8 cellular contexts compared by ENCODE assay signal in the genomic region with DNA sequence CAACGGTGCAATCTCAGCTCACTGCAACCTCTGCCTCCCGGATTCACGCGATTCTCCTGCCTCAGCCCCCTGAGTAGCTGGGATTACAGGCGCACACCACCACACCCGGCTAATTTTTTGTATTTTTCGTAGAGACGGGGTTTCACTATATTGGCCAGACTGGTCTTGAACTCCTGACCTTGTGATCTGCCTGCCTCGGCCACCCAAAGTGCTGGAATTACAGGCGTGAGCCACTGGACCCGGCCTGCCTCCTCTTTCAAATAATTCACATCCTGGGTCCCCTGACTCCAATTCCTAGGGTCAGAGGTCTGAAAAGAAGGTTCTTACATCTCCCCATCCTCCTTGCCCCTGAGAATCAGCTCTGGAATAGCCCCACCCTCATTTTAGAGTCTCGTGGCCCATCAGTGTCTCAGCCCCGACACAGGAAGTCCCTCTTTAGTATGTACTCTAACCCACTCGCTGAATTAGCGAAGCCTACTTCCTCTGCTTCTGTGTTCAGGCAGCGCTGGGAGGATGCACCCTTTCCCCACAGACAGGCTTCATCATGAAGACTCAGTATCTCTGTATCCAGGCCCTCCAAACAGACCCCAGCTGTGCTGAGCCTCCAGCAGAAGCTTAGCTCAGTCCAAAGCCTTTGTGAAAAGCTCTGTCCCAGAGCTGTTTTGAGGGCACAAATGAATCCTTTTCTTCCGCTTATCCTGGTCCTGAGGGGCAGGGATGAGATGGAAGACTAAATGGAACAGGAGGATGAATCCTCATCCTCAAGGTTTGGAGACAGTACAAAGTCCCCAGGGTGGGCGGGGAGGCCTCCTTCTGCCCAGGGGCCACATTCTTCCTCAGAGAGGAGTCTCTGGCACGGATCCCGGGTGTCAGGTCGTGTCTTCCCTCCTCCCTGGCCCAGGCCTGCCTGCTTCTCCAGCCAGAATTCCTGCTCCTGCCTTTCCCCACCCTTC. TPM values are rescaled to one million over a fixed set of nuclear protein-coding genes. Genes with fewer than 3 reads are reported as not detected.
DNase-seq lines count a peak whose midpoint lies in the region; ATAC-seq, FAIRE-seq and TF ChIP-seq lines count a peak whose summit lies in the region.

No MANE protein-coding gene starts in this region.

- CTCF ChIA-PET in RWPE1 (lab: Yijun Ruan, JAX) (no interaction called here), GM12878 (lab: Yijun Ruan, JAX) (interaction anchor here (1.2 to 4.4 kb wide), 14 partner anchors 11 to 167 kb away, joined by 3 to 22 read pairs (median 4); a partner anchor contains a TSS)

- 13% methylated on average over 18 of the region's 21 CpGs for WGBS in GM12878 (ENCODE audit: insufficient coverage, insufficient replicate concordance, low lambda C conversion rate, missing lambda C conversion rate)

- TF ChIP-seq RAD21 in GM12878 (IDR thresholded peaks at IDR 0.05; ENCODE audit: insufficient read depth, low read depth, low read length): no peak

- TF ChIP-seq CTCF in RWPE1 (conservative IDR thresholded peaks at IDR 0.05; ENCODE audit: low read depth) (no peak), GM12878 (IDR thresholded peaks at IDR 0.05 in 2 of 3, conservative IDR thresholded peaks at IDR 0.05 in 1 of 3; ENCODE audit: control insufficient read depth in 2 of 3, extremely low read depth in 1 of 3, insufficient read depth in 1 of 3, low read depth in 3 of 3, low read length in 3 of 3) (no peak)

- RAD21 ChIA-PET in GM12878 (lab: Charles Lee; ENCODE audit: unreplicated experiment): interaction anchor here (0.8 to 3.4 kb wide), 12 partner anchors 9 to 309 kb away, joined by 3 to 24 read pairs (median 4); a partner anchor contains a TSS

- FAIRE-seq in GM12878 (lab: Jason Lieb, UNC): peak; percentile 89
- FAIRE-seq in urothelium cell line (lab: Jason Lieb, UNC): no peak

- TF ChIP-seq POLR2A in GM12878 (IDR thresholded peaks at IDR 0.05; ENCODE audit: low read depth, low read length): peak; percentile 85

- peak overlapping the region; percentile 75 for H2AFZ ChIP-seq in GM12878 (ENCODE audit: control insufficient read depth, low read depth, low read length)

- H3K27ac ChIP-seq in RWPE1 (peak overlapping the region; percentile 94), GM12878 (ENCODE audit: control insufficient read depth, insufficient read depth) (peak overlapping the region; percentile 90)

- peak in 1 of 2 experiments; percentile 12; a peak in 1 of 4 replicates for TF ChIP-seq EP300 in GM12878 (IDR thresholded peaks at IDR 0.05; ENCODE audit: borderline replicate concordance in 1 of 2, control insufficient read depth in 1 of 2, low read depth in 2 of 2, low read length in 2 of 2)

- H3K4me2 ChIP-seq in GM12878 (ENCODE audit: control insufficient read depth, insufficient read depth): peak overlapping the region; percentile 98

- no peaks in the 10 kb centered on the region for H3K27me3 ChIP-seq in GM12878 (replicated peaks in 1 of 2; ENCODE audit: control insufficient read depth in 2 of 2, insufficient read depth in 2 of 2, low read length in 1 of 2)

- SMC1A ChIA-PET in GM12878 (lab: Charles Lee; ENCODE audit: uncharacterized antibody, unreplicated experiment): interaction anchor here (0.9 to 4.5 kb wide), 12 partner anchors 9 to 121 kb away, joined by 3 to 23 read pairs (median 4); a partner anchor contains a TSS

- peaks cover 56 to 82% (median 77%) of the 10 kb centered on the region in 3 donors for H3K4me1 Mint-ChIP-seq in naive B cell

- in situ Hi-C loops in GM12878 (cut with MboI): no loop called here

- H3K4me1 ChIP-seq in GM12878 (ENCODE audit: control insufficient read depth, insufficient read depth, low read length): peaks cover 52% of the 10 kb centered on the region

- no peaks in the 10 kb centered on the region for H3K9me3 ChIP-seq in GM12878 (replicated peaks; ENCODE audit: control insufficient read depth, insufficient read depth, low read length)

- peak overlapping the region; percentile 57 for H3K4me3 ChIP-seq in GM12878

- POLR2A ChIA-PET in RWPE1 (lab: Yijun Ruan, JAX; ENCODE audit: low non-redundant PET) (no interaction called here), GM12878 (lab: Charles Lee) (interaction anchor here (0.6 to 4.9 kb wide), 20 partner anchors 7 to 259 kb away, joined by 3 to 47 read pairs (median 3); a partner anchor contains a TSS)

- BruUV-seq in GM12878 (replicated peaks; lab: Mats Ljungman, UMichigan): TSS peak; percentile 95

- peak; percentile 34 to 69 (median 46) for DNase-seq in stimulated activated naive CD4-positive, alpha-beta T cell (lab: John Stamatoyannopoulos, UW)
- no peak for DNase-seq in stimulated activated naive CD4-positive, alpha-beta T cell treated with Interleukin-2 at 50 U/mL for 16 hours (lab: John Stamatoyannopoulos, UW)
- peak; percentile 28 for DNase-seq in RWPE1 (ENCODE audit: low spot score)
- peak; percentile 81 for DNase-seq in GM12878 (ENCODE audit: low read depth, low spot score)
- DNase-seq in naive B cell: peak; percentile 79
- no peak for DNase-seq in urothelium cell line (ENCODE audit: low spot score)
- no peak for DNase-seq in NCI-H187 (lab: John Stamatoyannopoulos, UW)

- no peaks in the 10 kb centered on the region for H4K20me1 ChIP-seq in GM12878 (ENCODE audit: control insufficient read depth, insufficient read depth)

- H3K4me3 Mint-ChIP-seq in naive B cell: peak overlapping the region; percentile 84 to 96 (median 94)

- H3K36me3 Mint-ChIP-seq in naive B cell: peaks cover 6 to 11% of the 10 kb centered on the region in 2 donors

- peak overlapping the region; percentile 81 for H3K9ac ChIP-seq in GM12878 (ENCODE audit: control insufficient read depth, insufficient read depth, low read length)

- intact Hi-C loops in GM12878 (cut with micrococcal nuclease; ENCODE audit: unreplicated experiment): loop anchor here (1.0 kb wide), 1 partner anchor 31 kb away; a partner anchor contains a TSS

- H3K27ac Mint-ChIP-seq in naive B cell: peak overlapping the region; percentile 94 to 100 (median 99)

- no peaks in the 10 kb centered on the region for H3K9me3 Mint-ChIP-seq in naive B cell

- no peaks in the 10 kb centered on the region for H3K27me3 Mint-ChIP-seq in naive B cell

- peak; percentile 60 for ATAC-seq in HG02938 (IDR thresholded peaks at IDR 0.05; ENCODE audit: unreplicated experiment)
- peak; percentile 78 for ATAC-seq in GM12878
- peak; percentile 79 to 82 for ATAC-seq in naive B cell (ENCODE audit: low read depth in 2 of 2)

- H3K36me3 ChIP-seq in GM12878 (ENCODE audit: control insufficient read depth in 2 of 2, insufficient read depth in 2 of 2, low read length in 1 of 2): no peaks in the 10 kb centered on the region

- peaks cover 14% of the 10 kb centered on the region for H3K79me2 ChIP-seq in GM12878 (ENCODE audit: control insufficient read depth, insufficient read depth, low read length)

RNA-seq across cellular contexts. Expression of a gene that starts 3.5 kb away (rescaled TPM):
- 21.8 and 24.3 TPM in 2 replicates for total RNA-seq in GM12878 (2013; cell fraction: nucleolus; rRNA removed)
- total RNA-seq in GM12878 (2014; rRNA removed) (4.1 and 4.6 TPM in 2 replicates), GM12878 (2014; rRNA removed; fragmentation: Illumina TruSeq; extraction: Trizol) (2.0 and 2.1 TPM in 2 replicates), GM12878 (2021) (7.9 and 8.2 TPM in 2 replicates)
- 2.0 TPM for polyA plus RNA-seq in GM12878 (2011; ENCODE audit: low read depth)
- polyA plus RNA-seq in GM12878 (2011; rRNA removed) (4.2 and 5.7 TPM in 2 replicates), GM12878 (2014; fragmentation: Illumina TruSeq; extraction: Trizol) (4.5 and 5.2 TPM in 2 replicates), GM12878 (2014; fragmentation: Nextera tagmentation; extraction: Ambion mirVana) (1 to 10 TPM; 1.3 to 1.7 TPM), GM12878 (2014; rRNA removed) (6.1 and 7.2 TPM in 2 replicates), GM12878 (2016; fragmentation: Nextera tagmentation; extraction: Ambion mirVana) (1 to 10 TPM; 5.4 to 5.6 TPM), naive B cell (ENCODE audit: low read depth in 6 of 6) (10 to 100 TPM; 25.2 to 69.9 (median 40.1) TPM)
- polyA plus RNA-seq in GM12878 (2011; cell fraction: cytosol; rRNA removed): 10.9 and 12.6 TPM in 2 replicates
- 7.1 and 8.7 TPM in 2 replicates for polyA plus RNA-seq in GM12878 (2011; cell fraction: nucleus; rRNA removed)
- 2.7 and 5.0 TPM in 2 replicates for polyA plus RNA-seq in GM12878 (2012)
- 6.6 and 10.1 TPM in 2 replicates for polyA minus RNA-seq in GM12878 (2011; rRNA and poly(A)+ RNA removed)
- 6.5 and 8.4 TPM in 2 replicates for polyA minus RNA-seq in GM12878 (2011; cell fraction: cytosol; rRNA and poly(A)+ RNA removed)
- polyA minus RNA-seq in GM12878 (2011; cell fraction: nucleus; rRNA and poly(A)+ RNA removed): 3.3 and 6.4 TPM in 2 replicates

RNA-seq across cellular contexts. Expression of a gene that starts 14.9 kb away (rescaled TPM):
- total RNA-seq in GM12878 (2013; cell fraction: nucleolus; rRNA removed): 4.5 and 4.9 TPM in 2 replicates
- total RNA-seq in GM12878 (2014; rRNA removed): 0.27 and 1.1 TPM in 2 replicates
- 0.69 and 1.1 TPM in 2 replicates for total RNA-seq in GM12878 (2014; rRNA removed; fragmentation: Illumina TruSeq; extraction: Trizol)
- 1.4 and 1.8 TPM in 2 replicates for total RNA-seq in GM12878 (2021)
- polyA plus RNA-seq in GM12878 (2011; ENCODE audit: low read depth): 0.55 TPM
- 0.80 and 0.84 TPM in 2 replicates for polyA plus RNA-seq in GM12878 (2011; rRNA removed)
- 0.94 and 1.2 TPM in 2 replicates for polyA plus RNA-seq in GM12878 (2011; cell fraction: cytosol; rRNA removed)
- 4.5 and 4.6 TPM in 2 replicates for polyA plus RNA-seq in GM12878 (2011; cell fraction: nucleus; rRNA removed)
- polyA plus RNA-seq in GM12878 (2012): 0.73 and 1.9 TPM in 2 replicates
- polyA plus RNA-seq in GM12878 (2014; fragmentation: Illumina TruSeq; extraction: Trizol): 0.75 and 1.5 TPM in 2 replicates
- polyA plus RNA-seq in GM12878 (2014; fragmentation: Nextera tagmentation; extraction: Ambion mirVana): under 1 TPM; 0.64 to 0.80 TPM
- polyA plus RNA-seq in GM12878 (2014; rRNA removed): 0.80 and 0.94 TPM in 2 replicates
- 1 to 10 TPM in 1 of 2 experiments, under 1 TPM in 1; 0.54 to 1.3 TPM for polyA plus RNA-seq in GM12878 (2016; fragmentation: Nextera tagmentation; extraction: Ambion mirVana)
- polyA minus RNA-seq in GM12878 (2011; rRNA and poly(A)+ RNA removed): 1.3 and 3.7 TPM in 2 replicates
- polyA minus RNA-seq in GM12878 (2011; cell fraction: cytosol; rRNA and poly(A)+ RNA removed): not detected in 2 replicates
- polyA minus RNA-seq in GM12878 (2011; cell fraction: nucleus; rRNA and poly(A)+ RNA removed): 2.3 and 2.4 TPM in 2 replicates
- polyA plus RNA-seq in naive B cell (ENCODE audit: low read depth in 6 of 6): 10 to 100 TPM in 1 of 6 donors, 1 to 10 TPM in 5; 3.8 to 11.0 (median 8.9) TPM

RNA-seq across cellular contexts. Expression of a gene that starts 25.1 kb away (rescaled TPM):
- 232 and 247 TPM in 2 replicates for total RNA-seq in GM12878 (2013; cell fraction: nucleolus; rRNA removed)
- total RNA-seq in GM12878 (2014; rRNA removed): 303 and 304 TPM in 2 replicates
- total RNA-seq in GM12878 (2014; rRNA removed; fragmentation: Illumina TruSeq; extraction: Trizol): 182 and 184 TPM in 2 replicates
- total RNA-seq in GM12878 (2021): 323 and 342 TPM in 2 replicates
- 145 TPM for polyA plus RNA-seq in GM12878 (2011; ENCODE audit: low read depth)
- 83.6 and 113 TPM in 2 replicates for polyA plus RNA-seq in GM12878 (2011; rRNA removed)
- 141 and 175 TPM in 2 replicates for polyA plus RNA-seq in GM12878 (2011; cell fraction: cytosol; rRNA removed)
- 211 and 406 TPM in 2 replicates for polyA plus RNA-seq in GM12878 (2011; cell fraction: nucleus; rRNA removed)
- 107 and 108 TPM in 2 replicates for polyA plus RNA-seq in GM12878 (2012)
- polyA plus RNA-seq in GM12878 (2014; fragmentation: Illumina TruSeq; extraction: Trizol): 250 and 254 TPM in 2 replicates
- polyA plus RNA-seq in GM12878 (2014; fragmentation: Nextera tagmentation; extraction: Ambion mirVana): 100 to 1,000 TPM in 1 of 2 experiments, 10 to 100 TPM in 1; 58.6 to 109 TPM
- 179 and 208 TPM in 2 replicates for polyA plus RNA-seq in GM12878 (2014; rRNA removed)
- polyA plus RNA-seq in GM12878 (2016; fragmentation: Nextera tagmentation; extraction: Ambion mirVana): 100 to 1,000 TPM in 1 of 2 experiments, 10 to 100 TPM in 1; 99.6 to 109 TPM
- 223 and 229 TPM in 2 replicates for polyA minus RNA-seq in GM12878 (2011; rRNA and poly(A)+ RNA removed)
- polyA minus RNA-seq in GM12878 (2011; cell fraction: cytosol; rRNA and poly(A)+ RNA removed): 125 and 140 TPM in 2 replicates
- polyA minus RNA-seq in GM12878 (2011; cell fraction: nucleus; rRNA and poly(A)+ RNA removed): 64.0 and 145 TPM in 2 replicates
- 10 to 100 TPM; 26.6 to 67.1 (median 44.5) TPM for polyA plus RNA-seq in naive B cell (ENCODE audit: low read depth in 6 of 6)

RNA-seq across cellular contexts. Expression of a gene that starts 30.6 kb away (rescaled TPM):
- total RNA-seq in GM12878 (2013; cell fraction: nucleolus; rRNA removed): 68.2 and 72.6 TPM in 2 replicates
- total RNA-seq in GM12878 (2014; rRNA removed): 21.7 and 23.7 TPM in 2 replicates
- 20.9 and 21.8 TPM in 2 replicates for total RNA-seq in GM12878 (2014; rRNA removed; fragmentation: Illumina TruSeq; extraction: Trizol)
- 20.1 and 21.6 TPM in 2 replicates for total RNA-seq in GM12878 (2021)
- 33.3 TPM for polyA plus RNA-seq in GM12878 (2011; ENCODE audit: low read depth)
- polyA plus RNA-seq in GM12878 (2011; rRNA removed): 53.9 and 63.8 TPM in 2 replicates
- 34.7 and 41.0 TPM in 2 replicates for polyA plus RNA-seq in GM12878 (2011; cell fraction: cytosol; rRNA removed)
- 128 and 163 TPM in 2 replicates for polyA plus RNA-seq in GM12878 (2011; cell fraction: nucleus; rRNA removed)
- 36.0 and 39.8 TPM in 2 replicates for polyA plus RNA-seq in GM12878 (2012)
- polyA plus RNA-seq in GM12878 (2014; fragmentation: Illumina TruSeq; extraction: Trizol): 33.8 and 39.5 TPM in 2 replicates
- 1 to 10 TPM; 7.2 to 8.9 TPM for polyA plus RNA-seq in GM12878 (2014; fragmentation: Nextera tagmentation; extraction: Ambion mirVana)
- 22.6 and 24.2 TPM in 2 replicates for polyA plus RNA-seq in GM12878 (2014; rRNA removed)
- polyA plus RNA-seq in GM12878 (2016; fragmentation: Nextera tagmentation; extraction: Ambion mirVana): 10 to 100 TPM; 18.4 to 22.5 TPM
- polyA minus RNA-seq in GM12878 (2011; rRNA and poly(A)+ RNA removed): 12.8 and 18.6 TPM in 2 replicates
- 4.9 and 6.7 TPM in 2 replicates for polyA minus RNA-seq in GM12878 (2011; cell fraction: cytosol; rRNA and poly(A)+ RNA removed)
- polyA minus RNA-seq in GM12878 (2011; cell fraction: nucleus; rRNA and poly(A)+ RNA removed): 8.5 and 11.8 TPM in 2 replicates
- 100 to 1,000 TPM in 4 of 6 donors, 10 to 100 TPM in 2; 93.5 to 139 (median 112) TPM for polyA plus RNA-seq in naive B cell (ENCODE audit: low read depth in 6 of 6)

RNA-seq across cellular contexts. Expression of a gene that starts 56.9 kb away (rescaled TPM):
- total RNA-seq in GM12878 (2013; cell fraction: nucleolus; rRNA removed): 66.4 and 68.5 TPM in 2 replicates
- total RNA-seq in GM12878 (2014; rRNA removed) (23.3 and 23.7 TPM in 2 replicates), GM12878 (2014; rRNA removed; fragmentation: Illumina TruSeq; extraction: Trizol) (26.0 and 27.1 TPM in 2 replicates), GM12878 (2021) (49.3 and 53.8 TPM in 2 replicates)
- 36.7 TPM for polyA plus RNA-seq in GM12878 (2011; ENCODE audit: low read depth)
- polyA plus RNA-seq in GM12878 (2011; rRNA removed) (42.4 and 70.2 TPM in 2 replicates), GM12878 (2014; fragmentation: Illumina TruSeq; extraction: Trizol) (65.2 and 81.5 TPM in 2 replicates), GM12878 (2014; fragmentation: Nextera tagmentation; extraction: Ambion mirVana) (1 to 10 TPM in 1 of 2 experiments, under 1 TPM in 1; 0.46 to 1.3 TPM), GM12878 (2014; rRNA removed) (53.5 and 55.8 TPM in 2 replicates), GM12878 (2016; fragmentation: Nextera tagmentation; extraction: Ambion mirVana) (10 to 100 TPM; 30.0 to 31.0 TPM), naive B cell (ENCODE audit: low read depth in 6 of 6) (10 to 100 TPM; 13.5 to 39.7 (median 23.2) TPM)
- polyA plus RNA-seq in GM12878 (2011; cell fraction: cytosol; rRNA removed): 59.6 and 70.7 TPM in 2 replicates
- polyA plus RNA-seq in GM12878 (2011; cell fraction: nucleus; rRNA removed): 225 TPM in 2 replicates
- polyA plus RNA-seq in GM12878 (2012): 53.9 and 67.8 TPM in 2 replicates
- 70.0 and 71.0 TPM in 2 replicates for polyA minus RNA-seq in GM12878 (2011; rRNA and poly(A)+ RNA removed)
- 23.4 and 31.5 TPM in 2 replicates for polyA minus RNA-seq in GM12878 (2011; cell fraction: cytosol; rRNA and poly(A)+ RNA removed)
- polyA minus RNA-seq in GM12878 (2011; cell fraction: nucleus; rRNA and poly(A)+ RNA removed): 63.2 and 96.0 TPM in 2 replicates

Comparison
In these comparisons a context has a peak if more than half of its experiments do, and no peak if none do; other contexts are left out.
1. DNase-seq: peak in stimulated activated naive CD4-positive, alpha-beta T cell (6 of 6), RWPE1 (single experiment), GM12878 (single experiment) and naive B cell (single experiment); none in stimulated activated naive CD4-positive, alpha-beta T cell treated with Interleukin-2 at 50 U/mL for 16 hours (single experiment), urothelium cell line (single experiment) and NCI-H187 (0 of 2).
2. Peak in every context shown above with its lines, with median percentiles within 50 percentile points of each other: ATAC-seq.